ENCODE assay signal across 14 cellular contexts in the genomic region with DNA sequence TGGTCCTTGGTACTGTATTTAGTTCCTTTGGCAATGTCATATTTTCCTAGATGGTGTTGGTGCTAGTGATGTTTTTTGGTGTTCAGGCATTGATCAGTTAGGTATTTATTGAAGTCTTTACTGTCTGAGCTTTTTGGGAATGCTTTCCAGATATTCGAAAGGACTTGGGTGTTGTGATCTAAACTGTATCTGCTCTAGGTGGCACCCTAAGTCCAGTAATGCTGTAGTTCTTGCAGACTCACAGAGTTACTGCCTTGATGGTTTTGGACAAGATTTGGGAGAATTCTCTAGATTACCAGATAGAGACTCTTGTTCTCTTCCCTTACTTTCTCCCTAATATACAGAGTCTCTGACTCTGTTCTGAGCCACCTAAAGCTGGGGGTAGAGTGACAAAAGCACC.
A peak's percentile ranks its signal among the peaks of the same experiment; 100 is the strongest.
DNase-seq lines count a peak whose midpoint lies in the region; ATAC-seq and TF ChIP-seq lines count a peak whose summit lies in the region.
"Had no signal": no experiment of that assay in that cellular context is flagged by ENCODE, and none has a peak within 500 bp of the region (broad histone marks: within the 10 kb centered on the region; RNA-seq: fewer than 3 reads in every experiment).

No MANE protein-coding gene starts in this region.

- no peak overlapping the region for H3K18ac ChIP-seq in H9 (ENCODE audit: insufficient read length, low read depth, low read length)

- H3K9me3 ChIP-seq in AG04450 (ENCODE audit: control insufficient read depth, insufficient read depth, low read length): no peaks in the 10 kb centered on the region; the same call in none of the 2 replicates
- H3K9me3 ChIP-seq in H9 (ENCODE audit: control insufficient read depth, low read depth, low read length): no peaks in the 10 kb centered on the region
- H3K9me3 ChIP-seq in gastroesophageal sphincter: peaks cover 0 to 5% (median 0%) of the 10 kb centered on the region in 3 donors
- H3K9me3 ChIP-seq: colonic mucosa had no signal

- CTCF ChIA-PET in AG04450 (lab: Charles Lee): interaction anchor here (0.8 to 1.7 kb wide), 4 partner anchors 142 to 499 kb away, joined by 3 to 10 read pairs (median 6); no protein-coding TSS in a partner anchor

- no peak for TF ChIP-seq EP300 in gastroesophageal sphincter (IDR thresholded peaks at IDR 0.05)

- no peaks in the 10 kb centered on the region for H4K20me1 ChIP-seq in H9 (ENCODE audit: control insufficient read depth, insufficient read depth, insufficient read length)

- no peak overlapping the region for H2BK12ac ChIP-seq in H9 (ENCODE audit: insufficient read length, low read depth, low read length)

- H3K36me3 ChIP-seq in gastroesophageal sphincter: no peaks in the 10 kb centered on the region
- H3K36me3 ChIP-seq: colonic mucosa had no signal

- H3K27ac Mint-ChIP-seq in H9: no peak overlapping the region; a peak in 1 of 7 replicates
- H3K27ac Mint-ChIP-seq: activated T-helper 1 cell treated with anti-CD3 and anti-CD28 coated beads, Interleukin-12 subunit alpha, Interleukin-12 subunit beta, Interleukin-2, Interleukin-4 antibody, amounts not matched to agents 30 ng/mL and 10 ng/mL and 1 ng/mL, durations not matched to agents 14 hours and 24 hours and 36 hours; CD4-positive, alpha-beta T cell; stimulated activated naive CD8-positive, alpha-beta T cell treated with anti-CD3 and anti-CD28 coated beads, Interleukin-15, Interleukin-2, amounts not matched to agents 100 ng/mL and 50 ng/mL, for 24 hours had no signal

- H2BK15ac ChIP-seq in H9 (ENCODE audit: low read depth, low read length): no peak overlapping the region

- H3K36me3 Mint-ChIP-seq in H9 (ENCODE audit: insufficient read depth in 1 of 3, low read depth in 3 of 3): no peaks in the 10 kb centered on the region

- H2AFZ ChIP-seq in H9 (ENCODE audit: low read length): no peak overlapping the region

- H3K9ac ChIP-seq in H9 (ENCODE audit: extremely low read depth, insufficient read length, low read length): no peak overlapping the region

- no peak for ATAC-seq in GM21390 (IDR thresholded peaks at IDR 0.05; ENCODE audit: unreplicated experiment)
- no peak for ATAC-seq in HG02840 (IDR thresholded peaks at IDR 0.05; ENCODE audit: low FRiP score, unreplicated experiment)
- ATAC-seq in gastroesophageal sphincter: no peak

- peak; percentile 41 for TF ChIP-seq CTCF in AG04450 (IDR thresholded peaks at IDR 0.05; ENCODE audit: low read depth, low read length)
- peak; percentile 53; the same call in 2 of the 3 replicates for TF ChIP-seq CTCF in H9 (conservative IDR thresholded peaks at IDR 0.05)
- TF ChIP-seq CTCF in foreskin fibroblast (IDR thresholded peaks at IDR 0.05; ENCODE audit: low read depth, low read length): peak; percentile 38
- no peak for TF ChIP-seq CTCF in gastroesophageal sphincter (IDR thresholded peaks at IDR 0.05)

- no peaks in the 10 kb centered on the region for H3K4me1 Mint-ChIP-seq in H9

- no peak overlapping the region for H2BK20ac ChIP-seq in H9 (ENCODE audit: low read depth, low read length, poor library complexity, severe bottlenecking)

- no peak overlapping the region for H3K4me2 ChIP-seq in H9 (ENCODE audit: insufficient read depth, insufficient read length, low read length)

- H3K27me3 ChIP-seq in AG04450 (ENCODE audit: control insufficient read depth, insufficient read depth, low read length) (no peaks in the 10 kb centered on the region), H9 (ENCODE audit: insufficient read depth, low read length) (no peaks in the 10 kb centered on the region), gastroesophageal sphincter (no peaks in the 10 kb centered on the region)
- H3K27me3 ChIP-seq: colonic mucosa had no signal

- no peaks in the 10 kb centered on the region for H3K79me1 ChIP-seq in H9 (ENCODE audit: insufficient read depth, low read depth, low read length, poor library complexity, severe bottlenecking)

- no peak overlapping the region for H3K14ac ChIP-seq in H9 (ENCODE audit: insufficient read depth, low read length)

- H3K4me3 Mint-ChIP-seq in H9: no peak overlapping the region
- H3K4me3 Mint-ChIP-seq: activated T-helper 1 cell treated with anti-CD3 and anti-CD28 coated beads, Interleukin-12 subunit alpha, Interleukin-12 subunit beta, Interleukin-2, Interleukin-4 antibody, amounts not matched to agents 30 ng/mL and 10 ng/mL and 1 ng/mL, durations not matched to agents 14 hours and 24 hours and 36 hours; CD4-positive, alpha-beta T cell; stimulated activated naive CD8-positive, alpha-beta T cell treated with anti-CD3 and anti-CD28 coated beads, Interleukin-15, Interleukin-2, amounts not matched to agents 100 ng/mL and 50 ng/mL, for 24 hours had no signal

- DNase-seq in AG04450 (ENCODE audit: low read depth, low spot score) (no peak), H9 (no peak), SW480 (ENCODE audit: low spot score) (peak; percentile 2), foreskin fibroblast (peak; percentile 29 to 62), DMS79 treated with DMSO at 0.1 percent for 48 hours (lab: John Stamatoyannopoulos, UW) (no peak)
- DNase-seq: CD4-positive, alpha-beta T cell; colonic mucosa; hippocampal formation; stimulated activated CD4-positive, alpha-beta T cell treated with anti-CD3 and anti-CD28 coated beads, Interleukin-12 subunit alpha, Interleukin-12 subunit beta, amount 100 ng/mL, for 4 hours had no signal

- no peak overlapping the region for H2BK5ac ChIP-seq in H9 (ENCODE audit: insufficient read length, low read length)

- H2AK5ac ChIP-seq in H9 (ENCODE audit: insufficient read length, low read length): no peak overlapping the region

- H3K4me1 ChIP-seq in H9 (ENCODE audit: insufficient read depth, low read length): no peaks in the 10 kb centered on the region
- no peaks in the 10 kb centered on the region for H3K4me1 ChIP-seq in gastroesophageal sphincter
- H3K4me1 ChIP-seq: colonic mucosa had no signal

- H3K9me3 Mint-ChIP-seq in H9: no peaks in the 10 kb centered on the region
- H3K9me3 Mint-ChIP-seq: activated T-helper 1 cell treated with anti-CD3 and anti-CD28 coated beads, Interleukin-12 subunit alpha, Interleukin-12 subunit beta, Interleukin-2, Interleukin-4 antibody, amounts not matched to agents 30 ng/mL and 10 ng/mL and 1 ng/mL, durations not matched to agents 14 hours and 24 hours and 36 hours had no signal

- no peak overlapping the region for H2BK120ac ChIP-seq in H9 (ENCODE audit: low read depth, low read length, poor library complexity, severe bottlenecking)

- no peak overlapping the region for H3K4ac ChIP-seq in H9 (ENCODE audit: low read depth, low read length)

- no peak overlapping the region for H3K4me3 ChIP-seq in AG04450 (ENCODE audit: low read depth, low read length)
- H3K4me3 ChIP-seq in foreskin fibroblast (ENCODE audit: low read depth in 1 of 2, low read length in 2 of 2): no peak overlapping the region
- no peak overlapping the region for H3K4me3 ChIP-seq in gastroesophageal sphincter
- H3K4me3 ChIP-seq: colonic mucosa had no signal

- H3K23me2 ChIP-seq in H9 (ENCODE audit: insufficient read length, low read depth, low read length, poor library complexity, severe bottlenecking): no peaks in the 10 kb centered on the region

- H3K23ac ChIP-seq in H9 (ENCODE audit: insufficient read length, low read depth, low read length): no peak overlapping the region

- no peak overlapping the region for H4K5ac ChIP-seq in H9 (ENCODE audit: insufficient read length, low read depth, low read length)

- no peak overlapping the region for H3K56ac ChIP-seq in H9 (ENCODE audit: insufficient read length, low read depth, low read length)

- no peak overlapping the region for H4K8ac ChIP-seq in H9 (replicated peaks; ENCODE audit: insufficient read length, low read depth, low read length)

- no peak overlapping the region for H4K91ac ChIP-seq in H9 (ENCODE audit: insufficient read length, low read depth, low read length)

- no peaks in the 10 kb centered on the region; the same call in 1 of the 2 replicates for H3K27me3 Mint-ChIP-seq in H9 (ENCODE audit: low read depth)
- H3K27me3 Mint-ChIP-seq: CD4-positive, alpha-beta T cell; stimulated activated naive CD8-positive, alpha-beta T cell treated with anti-CD3 and anti-CD28 coated beads, Interleukin-15, Interleukin-2, amounts not matched to agents 100 ng/mL and 50 ng/mL, for 24 hours had no signal

- POLR2A ChIA-PET in AG04450 (lab: Yijun Ruan, JAX): no interaction called here

- H3K27ac ChIP-seq in AG04450 (ENCODE audit: low read depth, low read length) (no peak overlapping the region), H9 (ENCODE audit: insufficient read length, low read depth, low read length) (no peak overlapping the region), gastroesophageal sphincter (no peak overlapping the region)
- H3K27ac ChIP-seq: colonic mucosa had no signal

- H3T11ph ChIP-seq in H9 (ENCODE audit: low read length): no peak overlapping the region

- no peak for TF ChIP-seq POLR2A in gastroesophageal sphincter (IDR thresholded peaks at IDR 0.05)

- WGBS in H9 (ENCODE audit: extremely low coverage, insufficient read length, low lambda C conversion rate): no CpG with 5 or more reads among the region's 1 CpG
- 57 to 86% methylated on average over 1 of the region's 1 CpG for WGBS in gastroesophageal sphincter (ENCODE audit: low coverage in 1 of 2), 2 donors

- no peaks in the 10 kb centered on the region for H3K79me2 ChIP-seq in H9 (ENCODE audit: insufficient read depth, low read length)

Comparison
In these comparisons a context has a peak if more than half of its experiments do, and no peak if none do; other contexts are left out.
1. DNase-seq: peak in SW480 (single experiment) and foreskin fibroblast (2 of 2); none in AG04450 (single experiment), H9 (single experiment) and DMS79 treated with DMSO at 0.1 percent for 48 hours (single experiment).
2. CTCF ChIP-seq: peak in AG04450 (single experiment), H9 (single experiment) and foreskin fibroblast (single experiment); none in gastroesophageal sphincter (0 of 4).